ENCODE assay signal across 13 cellular contexts in the genomic region with DNA sequence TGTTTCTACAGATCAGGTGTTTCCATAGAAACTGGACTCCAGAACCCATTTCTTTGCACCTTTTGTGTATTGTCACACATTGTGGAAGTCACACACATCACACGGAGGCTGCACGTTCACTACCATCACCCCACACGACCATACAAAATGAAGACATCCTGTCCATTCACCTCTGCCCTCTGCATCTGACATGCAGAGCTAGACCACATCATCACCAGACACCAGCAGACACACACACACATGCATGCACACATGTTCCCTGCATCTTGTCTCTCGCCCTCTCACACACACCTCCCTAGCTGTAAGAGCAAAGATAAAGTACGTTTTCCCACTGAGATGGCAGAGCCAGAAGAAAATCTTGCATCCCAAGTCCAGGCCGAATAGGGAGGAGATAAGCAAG. TPM values are rescaled to one million over a fixed set of nuclear protein-coding genes. Genes with fewer than 3 reads are reported as not detected.
DNase-seq lines count a peak whose midpoint lies in the region; ATAC-seq and TF ChIP-seq lines count a peak whose summit lies in the region.
"Had no signal": no experiment of that assay in that cellular context is flagged by ENCODE, and none has a peak within 500 bp of the region (broad histone marks: within the 10 kb centered on the region; RNA-seq: fewer than 3 reads in every experiment).

No MANE protein-coding gene starts in this region.

- H3K4me1 ChIP-seq in ascending aorta = peaks cover 8 to 19% of the 10 kb centered on the region in 2 donors
- H3K4me1 ChIP-seq in CD8-positive, alpha-beta T cell (ENCODE audit: insufficient read depth, low read length) = no peaks in the 10 kb centered on the region

- no peaks in the 10 kb centered on the region for H3K27me3 ChIP-seq in ascending aorta
- no peaks in the 10 kb centered on the region for H3K27me3 ChIP-seq in CD8-positive, alpha-beta T cell (ENCODE audit: insufficient read depth, low read length)

- peaks cover 67% of the 10 kb centered on the region for H3K4me1 Mint-ChIP-seq in osteocyte (ENCODE audit: unreplicated experiment)
- peaks cover 41% of the 10 kb centered on the region for H3K4me1 Mint-ChIP-seq in type B pancreatic cell (ENCODE audit: unreplicated experiment)
- H3K4me1 Mint-ChIP-seq in CD8-positive, alpha-beta T cell (ENCODE audit: low read depth) = peaks cover 5% of the 10 kb centered on the region

- no peaks in the 10 kb centered on the region for H3K9me3 ChIP-seq in ascending aorta
- H3K9me3 ChIP-seq in CD8-positive, alpha-beta T cell (ENCODE audit: low read length) = no peaks in the 10 kb centered on the region
- H3K9me3 ChIP-seq: SK-N-SH had no signal

- H3K27me3 Mint-ChIP-seq in osteocyte (ENCODE audit: unreplicated experiment) (no peaks in the 10 kb centered on the region), type B pancreatic cell (peaks cover 11% of the 10 kb centered on the region)
- H3K27me3 Mint-ChIP-seq in CD8-positive, alpha-beta T cell (ENCODE audit: low read depth) = peaks cover 19% of the 10 kb centered on the region

- DNase-seq in ascending aorta (ENCODE audit: low spot score in 2 of 2) (no peak), foreskin fibroblast (peak in 1 of 2 donors; percentile 15), osteocyte (ENCODE audit: extremely low spot score, unreplicated experiment) (no peak), type B pancreatic cell (ENCODE audit: extremely low spot score, unreplicated experiment) (no peak), NCI-H82 (lab: John Stamatoyannopoulos, UW) (no peak), GM10266 (ENCODE audit: extremely low spot score) (no peak)
- DNase-seq in CD8-positive, alpha-beta T cell = no peak
- DNase-seq: activated CD8-positive, alpha-beta memory T cell treated with anti-CD3 and anti-CD28 coated beads, Interleukin-2, amount 10 ng/mL, durations not matched to agents 7 days and 5 days; activated naive CD8-positive, alpha-beta T cell treated with anti-CD3 and anti-CD28 coated beads for 36 hours; CD4-positive, CD25-positive, alpha-beta regulatory T cell; NCI-H2029 treated with DMSO at 0.1 percent for 48 hours had no signal

- no peaks in the 10 kb centered on the region for H3K9me3 Mint-ChIP-seq in osteocyte (ENCODE audit: unreplicated experiment)
- no peaks in the 10 kb centered on the region for H3K9me3 Mint-ChIP-seq in type B pancreatic cell
- H3K9me3 Mint-ChIP-seq in CD8-positive, alpha-beta T cell = no peaks in the 10 kb centered on the region
- H3K9me3 Mint-ChIP-seq: activated naive CD8-positive, alpha-beta T cell treated with anti-CD3 and anti-CD28 coated beads for 36 hours; CD4-positive, CD25-positive, alpha-beta regulatory T cell had no signal

- TF ChIP-seq CTCF in ascending aorta (IDR thresholded peaks at IDR 0.05) (no peak), foreskin fibroblast (IDR thresholded peaks at IDR 0.05; ENCODE audit: low read depth, low read length) (no peak), osteocyte (IDR thresholded peaks at IDR 0.05) (no peak), type B pancreatic cell (conservative IDR thresholded peaks at IDR 0.05) (no peak), GM10266 (IDR thresholded peaks at IDR 0.05; ENCODE audit: control insufficient read depth, insufficient read depth, low read depth, missing control alignments) (no peak)
- TF ChIP-seq CTCF in CD8-positive, alpha-beta T cell (IDR thresholded peaks at IDR 0.05) = no peak

- intact Hi-C loops in ascending aorta (cut with DNase I) = no loop called here
- intact Hi-C loops in CD8-positive, alpha-beta T cell (cut with DNase I, micrococcal nuclease) = no loop called here

- no peaks in the 10 kb centered on the region for H3K36me3 Mint-ChIP-seq in osteocyte (ENCODE audit: unreplicated experiment)
- no peaks in the 10 kb centered on the region for H3K36me3 Mint-ChIP-seq in type B pancreatic cell
- H3K36me3 Mint-ChIP-seq in CD8-positive, alpha-beta T cell = no peaks in the 10 kb centered on the region
- H3K36me3 Mint-ChIP-seq: activated CD8-positive, alpha-beta memory T cell treated with anti-CD3 and anti-CD28 coated beads, Interleukin-2, amount 10 ng/mL, durations not matched to agents 7 days and 5 days; activated naive CD8-positive, alpha-beta T cell treated with anti-CD3 and anti-CD28 coated beads for 36 hours; CD4-positive, CD25-positive, alpha-beta regulatory T cell had no signal

- POLR2A ChIA-PET in CD8-positive, alpha-beta T cell (lab: Charles Lee) = no interaction called here

- no peak for ATAC-seq in CD8-positive, alpha-beta T cell
- ATAC-seq: activated CD8-positive, alpha-beta memory T cell treated with anti-CD3 and anti-CD28 coated beads, Interleukin-2, amount 10 ng/mL, durations not matched to agents 7 days and 5 days had no signal

- peaks cover 0 to 4% of the 10 kb centered on the region in 2 donors for H3K36me3 ChIP-seq in ascending aorta
- no peaks in the 10 kb centered on the region for H3K36me3 ChIP-seq in CD8-positive, alpha-beta T cell (ENCODE audit: insufficient read depth, low read length)

- CTCF ChIA-PET in CD8-positive, alpha-beta T cell (lab: Charles Lee) = interaction anchor here (1.9 to 6.8 kb wide), 4 partner anchors 11 to 208 kb away, joined by 4 to 53 read pairs (median 17); no protein-coding TSS in a partner anchor

- peak overlapping the region; percentile 88 to 92 for H3K27ac ChIP-seq in ascending aorta
- no peak overlapping the region for H3K27ac ChIP-seq in CD8-positive, alpha-beta T cell (ENCODE audit: low read depth, low read length)

- H3K27ac Mint-ChIP-seq in osteocyte (ENCODE audit: unreplicated experiment) = peak overlapping the region; percentile 52
- H3K27ac Mint-ChIP-seq in type B pancreatic cell = no peak overlapping the region
- H3K27ac Mint-ChIP-seq in CD8-positive, alpha-beta T cell = no peak overlapping the region
- H3K27ac Mint-ChIP-seq: activated CD8-positive, alpha-beta memory T cell treated with anti-CD3 and anti-CD28 coated beads, Interleukin-2, amount 10 ng/mL, durations not matched to agents 7 days and 5 days; activated naive CD8-positive, alpha-beta T cell treated with anti-CD3 and anti-CD28 coated beads for 36 hours; CD4-positive, CD25-positive, alpha-beta regulatory T cell had no signal

- peak overlapping the region; percentile 56 to 63 for H3K4me3 ChIP-seq in ascending aorta
- H3K4me3 ChIP-seq in foreskin fibroblast (ENCODE audit: low read depth in 1 of 2, low read length in 2 of 2) = peak overlapping the region; percentile 44 to 64
- H3K4me3 ChIP-seq in CD8-positive, alpha-beta T cell (ENCODE audit: low read depth, low read length) = no peak overlapping the region

- H3K4me3 Mint-ChIP-seq in osteocyte (ENCODE audit: unreplicated experiment) (no peak overlapping the region), type B pancreatic cell (peak overlapping the region; percentile 23)
- no peak overlapping the region for H3K4me3 Mint-ChIP-seq in CD8-positive, alpha-beta T cell
- H3K4me3 Mint-ChIP-seq: activated CD8-positive, alpha-beta memory T cell treated with anti-CD3 and anti-CD28 coated beads, Interleukin-2, amount 10 ng/mL, durations not matched to agents 7 days and 5 days; activated naive CD8-positive, alpha-beta T cell treated with anti-CD3 and anti-CD28 coated beads for 36 hours; CD4-positive, CD25-positive, alpha-beta regulatory T cell had no signal

RNA-seq across cellular contexts. Expression of gene PRELP, which starts 0.6 kb away (rescaled TPM):
- 142 TPM for total RNA-seq in ascending aorta
- total RNA-seq in osteocyte = 0.94 and 1.0 TPM in 2 replicates
- total RNA-seq in type B pancreatic cell (ENCODE audit: low replicate concordance) = 0.07 and 1.1 TPM in 2 replicates
- total RNA-seq in CD8-positive, alpha-beta T cell = not detected
- total RNA-seq: activated CD8-positive, alpha-beta memory T cell treated with anti-CD3 and anti-CD28 coated beads, Interleukin-2, amount 10 ng/mL, durations not matched to agents 7 days and 5 days; activated naive CD8-positive, alpha-beta T cell treated with anti-CD3 and anti-CD28 coated beads for 36 hours; CD4-positive, CD25-positive, alpha-beta regulatory T cell; dermis microvascular lymphatic vessel endothelial cell had no signal

RNA-seq across cellular contexts. Expression of gene OPTC, which starts 17.7 kb away (rescaled TPM):
- total RNA-seq in ascending aorta (not detected), osteocyte (not detected in 2 replicates), type B pancreatic cell (ENCODE audit: low replicate concordance) (not detected in 2 replicates)
- not detected for total RNA-seq in CD8-positive, alpha-beta T cell
- total RNA-seq: activated CD8-positive, alpha-beta memory T cell treated with anti-CD3 and anti-CD28 coated beads, Interleukin-2, amount 10 ng/mL, durations not matched to agents 7 days and 5 days; activated naive CD8-positive, alpha-beta T cell treated with anti-CD3 and anti-CD28 coated beads for 36 hours; CD4-positive, CD25-positive, alpha-beta regulatory T cell; dermis microvascular lymphatic vessel endothelial cell had no signal

Comparison
In these comparisons a context has a peak if more than half of its experiments do, and no peak if none do; other contexts are left out.
1. RNA of gene PRELP, which starts 0.6 kb away (total RNA-seq): 142 TPM in ascending aorta (single experiment); 0.07 to 1.1 TPM in type B pancreatic cell, 0.94 to 1.0 TPM in osteocyte and not detected in CD8-positive, alpha-beta T cell; every median in the first group is over 10 times any median in the second.